Comparison of ENCODE assay signal across 16 cellular contexts in genomic region chr11:70432065-70432464, GRCh38. TPM values are rescaled to one million over a fixed set of nuclear protein-coding genes. Genes with fewer than 3 reads are reported as not detected.
"Had no signal": no experiment of that assay in that cellular context is flagged by ENCODE, and none has a peak within 500 bp of the region (broad histone marks: within the 10 kb centered on the region; RNA-seq: fewer than 3 reads in every experiment).

No MANE protein-coding gene starts in this region.

- H3K9me3 ChIP-seq: gastroesophageal sphincter, left ventricle myocardium inferior, right atrium auricular region, suprapubic skin had no signal

- H3K4me3 ChIP-seq: gastroesophageal sphincter, left ventricle myocardium inferior, right atrium auricular region, smooth muscle cell, suprapubic skin had no signal

- H3K27ac ChIP-seq: gastroesophageal sphincter, left ventricle myocardium inferior, right atrium auricular region, suprapubic skin had no signal

- H3K27me3 ChIP-seq: gastroesophageal sphincter, right atrium auricular region, suprapubic skin had no signal

- FAIRE-seq: keratinocyte had no signal

- H3K4me1 ChIP-seq: gastroesophageal sphincter, left ventricle myocardium inferior, right atrium auricular region, suprapubic skin had no signal

- DNase-seq: activated CD4-positive, alpha-beta T cell treated with anti-CD3 and anti-CD28 coated beads for 1 hour; activated CD4-positive, alpha-beta T cell treated with anti-CD3 and anti-CD28 coated beads, Interleukin-2, amount 50 U/mL, for 4 hours; activated naive CD4-positive, alpha-beta T cell treated with Interleukin-2 at 50 U/mL for 16 hours; activated naive CD8-positive, alpha-beta T cell treated with anti-CD3 and anti-CD28 coated beads, Interleukin-2, amount 50 U/mL, for 24 hours; activated T-cell treated with anti-CD3 and anti-CD28 coated beads for 4 hours; cerebellar nuclear complex; effector memory CD8-positive, alpha-beta T cell; left ventricle myocardium inferior; nucleus accumbens; stimulated activated naive CD8-positive, alpha-beta T cell treated with anti-CD3 and anti-CD28 coated beads, Interleukin-15, Interleukin-2, amounts not matched to agents 100 U/mL and 50 U/mL, for 24 hours had no signal

RNA-seq across cellular contexts. Expression of gene CTTN, which starts 33.7 kb away (rescaled TPM):
- polyA plus RNA-seq: naive thymus-derived CD8-positive, alpha-beta T cell had no signal
